In the genomic region with DNA sequence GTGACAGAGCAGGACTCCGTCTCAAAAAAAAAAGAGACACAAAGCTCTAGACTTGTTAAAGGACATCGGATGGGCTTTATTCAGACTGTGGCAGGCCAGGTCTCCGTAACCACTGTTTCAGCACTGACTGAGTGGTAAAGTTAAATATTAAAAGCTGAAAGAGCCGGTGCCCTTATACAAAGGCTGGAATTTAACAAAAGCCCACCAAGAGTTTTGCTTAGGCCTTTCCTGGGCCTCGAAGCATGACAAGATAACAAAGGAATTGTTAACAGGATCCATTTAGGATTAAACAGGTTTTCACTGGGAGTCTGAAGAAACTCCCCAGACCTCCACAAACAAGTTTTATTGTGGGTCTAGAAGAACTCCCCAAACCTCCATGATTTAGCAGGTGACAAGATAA, we compare ENCODE assay signal across 31 cellular contexts.
"Had no signal": no experiment of that assay in that cellular context is flagged by ENCODE, and none has a peak within 500 bp of the region (broad histone marks: within the 10 kb centered on the region; RNA-seq: fewer than 3 reads in every experiment).

No MANE protein-coding gene starts in this region.

- H3K27ac Mint-ChIP-seq: activated CD4-positive, alpha-beta T cell treated with anti-CD3 and anti-CD28 coated beads, Interleukin-2, amount 10 ng/mL, durations not matched to agents 24 days and 14 days; activated CD8-positive, alpha-beta T cell treated with anti-CD3 and anti-CD28 coated beads for 36 hours; activated naive CD4-positive, alpha-beta T cell treated with anti-CD3 and anti-CD28 coated beads, Interleukin-2, amount 50 U/mL, for 24 hours; activated naive CD8-positive, alpha-beta T cell treated with anti-CD3 and anti-CD28 coated beads, Interleukin-2, amount 10 ng/mL, durations not matched to agents 7 days and 5 days; activated T-cell treated with anti-CD3 and anti-CD28 coated beads, Interleukin-2, amount 50 U/mL, for 72 hours; activated T-helper 17 cell treated with anti-CD3 and anti-CD28 coated beads, Interleukin-2, amount 50 U/mL, for 72 hours had no signal

- H3K36me3 Mint-ChIP-seq: activated naive CD4-positive, alpha-beta T cell treated with anti-CD3 and anti-CD28 coated beads, Interleukin-2, amount 50 U/mL, for 24 hours; activated naive CD8-positive, alpha-beta T cell treated with anti-CD3 and anti-CD28 coated beads, Interleukin-2, amount 10 ng/mL, durations not matched to agents 7 days and 5 days had no signal

- H3K4me3 ChIP-seq: ascending aorta, cardiac muscle cell, K562, PC-9 had no signal

- H3K9me3 ChIP-seq: ascending aorta had no signal

- H3K4me3 Mint-ChIP-seq: activated CD4-positive, alpha-beta T cell treated with anti-CD3 and anti-CD28 coated beads, Interleukin-2, amount 10 ng/mL, durations not matched to agents 24 days and 14 days; activated CD8-positive, alpha-beta T cell treated with anti-CD3 and anti-CD28 coated beads for 36 hours; activated naive CD4-positive, alpha-beta T cell treated with anti-CD3 and anti-CD28 coated beads, Interleukin-2, amount 50 U/mL, for 24 hours; activated naive CD8-positive, alpha-beta T cell treated with anti-CD3 and anti-CD28 coated beads, Interleukin-2, amount 10 ng/mL, durations not matched to agents 7 days and 5 days; activated T-cell treated with anti-CD3 and anti-CD28 coated beads, Interleukin-2, amount 50 U/mL, for 72 hours; activated T-helper 17 cell treated with anti-CD3 and anti-CD28 coated beads, Interleukin-2, amount 50 U/mL, for 72 hours; central memory CD8-positive, alpha-beta T cell had no signal

- H3K4me1 Mint-ChIP-seq: activated CD4-positive, alpha-beta T cell treated with anti-CD3 and anti-CD28 coated beads, Interleukin-2, amount 10 ng/mL, durations not matched to agents 24 days and 14 days; activated naive CD4-positive, alpha-beta T cell treated with anti-CD3 and anti-CD28 coated beads, Interleukin-2, amount 50 U/mL, for 24 hours; activated naive CD8-positive, alpha-beta T cell treated with anti-CD3 and anti-CD28 coated beads, Interleukin-2, amount 10 ng/mL, durations not matched to agents 7 days and 5 days; activated T-helper 17 cell treated with anti-CD3 and anti-CD28 coated beads, Interleukin-2, amount 50 U/mL, for 72 hours; central memory CD8-positive, alpha-beta T cell had no signal

- H3K36me3 ChIP-seq: ascending aorta, cardiac muscle cell had no signal

- H3K27me3 Mint-ChIP-seq: activated CD4-positive, alpha-beta T cell treated with anti-CD3 and anti-CD28 coated beads, Interleukin-2, amount 10 ng/mL, durations not matched to agents 24 days and 14 days; activated CD8-positive, alpha-beta T cell treated with anti-CD3 and anti-CD28 coated beads for 36 hours; activated naive CD4-positive, alpha-beta T cell treated with anti-CD3 and anti-CD28 coated beads, Interleukin-2, amount 50 U/mL, for 24 hours; activated naive CD8-positive, alpha-beta T cell treated with anti-CD3 and anti-CD28 coated beads, Interleukin-2, amount 10 ng/mL, durations not matched to agents 7 days and 5 days; activated T-helper 17 cell treated with anti-CD3 and anti-CD28 coated beads, Interleukin-2, amount 50 U/mL, for 72 hours; central memory CD8-positive, alpha-beta T cell had no signal

- H3K4me1 ChIP-seq: ascending aorta had no signal

- ATAC-seq: activated CD8-positive, alpha-beta T cell treated with anti-CD3 and anti-CD28 coated beads for 36 hours; activated T-cell treated with anti-CD3 and anti-CD28 coated beads, Interleukin-2, amount 50 U/mL, for 72 hours; activated T-helper 17 cell treated with anti-CD3 and anti-CD28 coated beads, Interleukin-2, amount 50 U/mL, for 72 hours; K562; SK-N-SH treated with all-trans-retinoic acid at 6 μM for 48 hours had no signal

- DNase-seq: activated CD4-positive, alpha-beta T cell treated with anti-CD3 and anti-CD28 coated beads, Interleukin-2, amount 10 ng/mL, durations not matched to agents 24 days and 14 days; activated CD4-positive, alpha-beta T cell treated with anti-CD3 and anti-CD28 coated beads, Interleukin-2, amount 50 U/mL, for 4 hours; activated CD8-positive, alpha-beta T cell treated with anti-CD3 and anti-CD28 coated beads for 36 hours; activated effector memory CD4-positive, alpha-beta T cell treated with anti-CD3 and anti-CD28 coated beads, Interleukin-2, amount 50 U/mL, for 16 hours; activated naive CD4-positive, alpha-beta T cell treated with Interleukin-2 at 50 U/mL for 16 hours; activated naive CD8-positive, alpha-beta T cell treated with anti-CD3 and anti-CD28 coated beads, Interleukin-2, amount 10 ng/mL, durations not matched to agents 7 days and 5 days; activated T-cell treated with anti-CD3 and anti-CD28 coated beads, Interleukin-2, amount 50 U/mL, for 1 hour; activated T-cell treated with anti-CD3 and anti-CD28 coated beads, Interleukin-2, amount 50 U/mL, for 72 hours; amygdala; NCI-H1105; NCI-H1417 treated with DMSO at 0.1 percent for 48 hours; NCI-H187 treated with DMSO at 0.1 percent for 48 hours; NCI-H2081; NCI-H2171 treated with DMSO at 0.1 percent for 48 hours; NCI-H2227 treated with DMSO at 0.1 percent for 48 hours; NCI-H446; NCI-H510A treated with DMSO at 0.1 percent for 48 hours; NCI-H526 treated with DMSO at 0.1 percent for 48 hours; NCI-H774; PC-9; SIG-M5; T-helper 1 cell; T1000 had no signal

- H3K27me3 ChIP-seq: ascending aorta, cardiac muscle cell had no signal

- H3K27ac ChIP-seq: ascending aorta, cardiac muscle cell, PC-9, RWPE1 had no signal
